In the genomic region with DNA sequence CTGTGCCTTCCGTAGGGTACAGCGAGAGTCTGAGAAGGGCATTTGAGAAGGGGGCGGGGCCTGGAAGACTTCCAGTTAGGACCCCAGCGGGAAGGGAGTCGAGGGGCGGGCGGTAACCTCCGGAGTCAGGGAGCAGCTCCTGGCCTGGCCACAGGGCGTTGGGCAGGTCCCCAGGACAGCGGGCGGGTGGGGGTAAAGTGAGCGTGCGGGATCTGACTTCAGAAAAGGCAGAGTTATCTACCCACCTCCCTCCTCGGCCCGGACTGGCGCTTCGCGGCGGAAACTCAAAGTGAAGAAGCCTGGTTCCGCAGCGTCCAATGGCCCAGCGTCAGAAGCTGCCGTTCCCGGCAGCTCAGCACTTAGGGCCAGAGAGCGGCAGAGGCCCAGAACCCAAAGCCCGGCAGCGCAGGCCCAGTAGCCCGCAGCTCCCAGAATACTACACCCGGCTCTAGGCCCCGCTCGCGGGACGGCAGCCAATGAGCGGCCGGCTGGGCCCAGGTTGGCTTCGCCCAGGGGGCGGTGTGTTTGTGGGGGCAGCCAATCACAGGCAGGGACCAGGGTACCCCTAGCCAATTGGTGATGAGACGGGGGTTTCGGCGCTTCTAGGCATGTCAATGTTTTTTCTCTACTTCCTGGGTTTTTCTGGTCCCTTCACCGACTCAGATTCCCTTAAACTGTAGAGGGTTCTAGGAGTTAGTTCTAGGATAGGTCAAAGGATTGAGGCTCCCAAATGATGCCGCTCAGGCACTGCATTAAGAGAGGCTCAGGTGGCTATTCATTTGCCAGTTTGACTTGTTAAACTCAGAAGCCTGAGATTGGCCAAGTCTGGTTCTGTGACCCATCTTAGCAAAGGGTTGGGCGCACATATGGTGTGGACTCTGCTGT, we compare ENCODE assay signal across 8 cellular contexts. TPM values are rescaled to one million over a fixed set of nuclear protein-coding genes. Genes with fewer than 3 reads are reported as not detected.
DNase-seq lines count a peak whose midpoint lies in the region; ATAC-seq, FAIRE-seq and TF ChIP-seq lines count a peak whose summit lies in the region.

A gene with protein sequence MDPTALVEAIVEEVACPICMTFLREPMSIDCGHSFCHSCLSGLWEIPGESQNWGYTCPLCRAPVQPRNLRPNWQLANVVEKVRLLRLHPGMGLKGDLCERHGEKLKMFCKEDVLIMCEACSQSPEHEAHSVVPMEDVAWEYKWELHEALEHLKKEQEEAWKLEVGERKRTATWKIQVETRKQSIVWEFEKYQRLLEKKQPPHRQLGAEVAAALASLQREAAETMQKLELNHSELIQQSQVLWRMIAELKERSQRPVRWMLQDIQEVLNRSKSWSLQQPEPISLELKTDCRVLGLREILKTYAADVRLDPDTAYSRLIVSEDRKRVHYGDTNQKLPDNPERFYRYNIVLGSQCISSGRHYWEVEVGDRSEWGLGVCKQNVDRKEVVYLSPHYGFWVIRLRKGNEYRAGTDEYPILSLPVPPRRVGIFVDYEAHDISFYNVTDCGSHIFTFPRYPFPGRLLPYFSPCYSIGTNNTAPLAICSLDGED (minus strand): TSS at position 450 of the 885 bp plus-strand sequence. CDS start 2,727 bp downstream, outside the sequence.

- H4K20me1 ChIP-seq in keratinocyte (ENCODE audit: control insufficient read depth, extremely low read depth, insufficient read depth, low read length): no peaks in the 10 kb centered on the region

- H3K9me3 ChIP-seq in keratinocyte (ENCODE audit: control insufficient read depth, low read depth, low read length): no peaks in the 10 kb centered on the region

- H3K4me3 ChIP-seq in keratinocyte (ENCODE audit: control insufficient read depth in 2 of 3, extremely low read depth in 1 of 3, insufficient read depth in 2 of 3, low read depth in 1 of 3, low read length in 3 of 3): peak within 1 kb of the TSS; percentile 72 to 74 (median 73)

- in situ Hi-C loops in ACHN (cut with HindIII; ENCODE audit: low pct_ligation_motif_present, low pct_unique_long_range_greater_than_20kb, low sequenced_read_pairs): no loop called here

- peak within 1 kb of the TSS; percentile 90 for H3K4me3 Mint-ChIP-seq in chondrocyte (ENCODE audit: unreplicated experiment)

- H3K4me2 ChIP-seq in keratinocyte (ENCODE audit: control insufficient read depth, extremely low read depth, insufficient read depth, low read depth, low read length): peak within 1 kb of the TSS; percentile 87

- H3K9me3 Mint-ChIP-seq in chondrocyte (ENCODE audit: low read depth): no peaks in the 10 kb centered on the region

- no peaks in the 10 kb centered on the region for H3K79me2 ChIP-seq in keratinocyte (ENCODE audit: control insufficient read depth, insufficient read depth, low read length)

- dilution Hi-C loops in keratinocyte (cut with MboI; ENCODE audit: extremely low pct_ligation_motif_present, low sequenced_read_pairs): no loop called here

- peak within 1 kb of the TSS; percentile 94 for H2AFZ ChIP-seq in keratinocyte (ENCODE audit: control insufficient read depth, low read length)

- peaks cover 7% of the 10 kb centered on the region for H3K4me1 ChIP-seq in keratinocyte (ENCODE audit: control insufficient read depth, extremely low read depth, insufficient read depth, low read length)

- H3K9ac ChIP-seq in keratinocyte (ENCODE audit: control insufficient read depth, extremely low read depth, insufficient read depth, low read length): peak within 1 kb of the TSS; percentile 82

- H3K36me3 Mint-ChIP-seq in chondrocyte (ENCODE audit: low read depth): peaks cover 3% of the 10 kb centered on the region

- peak within 1 kb of the TSS; percentile 75 for H3K27ac ChIP-seq in keratinocyte (ENCODE audit: control insufficient read depth, insufficient read depth, low read length)

- peak; percentile 94 for DNase-seq in ACHN
- DNase-seq in NCI-H446 (lab: John Stamatoyannopoulos, UW): peak; percentile 89 to 98
- peak; percentile 90 for DNase-seq in activated CD4-positive, alpha-beta T cell treated with anti-CD3 and anti-CD28 coated beads for 1 hour
- peak; percentile 99 for DNase-seq in chondrocyte (ENCODE audit: low spot score)
- no peak for DNase-seq in keratinocyte (ENCODE audit: low read depth, low spot score)
- peak; percentile 88 to 94 for DNase-seq in stimulated activated CD4-positive, alpha-beta T cell treated with anti-CD3 and anti-CD28 coated beads, Interleukin-15, amount 100 ng/mL, for 48 hours (ENCODE audit: low read depth in 2 of 2)

- peaks cover 3% of the 10 kb centered on the region for H3K27me3 Mint-ChIP-seq in chondrocyte (ENCODE audit: low read depth)

- no peaks in the 10 kb centered on the region for H3K27me3 ChIP-seq in keratinocyte (ENCODE audit: control insufficient read depth, extremely low read depth, insufficient read depth, low read length)

- peaks cover 0 to 4% of the 10 kb centered on the region in 2 experiments for H3K36me3 ChIP-seq in keratinocyte (ENCODE audit: control insufficient read depth in 2 of 2, extremely low read depth in 1 of 2, insufficient read depth in 2 of 2, low read length in 2 of 2)

- H3K27ac Mint-ChIP-seq in chondrocyte (ENCODE audit: unreplicated experiment): peak within 1 kb of the TSS; percentile 92

- ATAC-seq in GM18873 (IDR thresholded peaks at IDR 0.05; ENCODE audit: low FRiP score, unreplicated experiment): peak; percentile 98
- ATAC-seq in HG03139 (IDR thresholded peaks at IDR 0.05; ENCODE audit: unreplicated experiment): peak; percentile 99

- TF ChIP-seq CTCF in chondrocyte (IDR thresholded peaks at IDR 0.05) (no peak), keratinocyte (optimal IDR thresholded peaks at IDR 0.05 in 1 of 3, IDR thresholded peaks at IDR 0.05 in 1 of 3, conservative IDR thresholded peaks at IDR 0.05 in 1 of 3; ENCODE audit: extremely low read depth in 1 of 3, insufficient read depth in 2 of 3, low read length in 3 of 3) (no peak)

- peaks cover 18% of the 10 kb centered on the region for H3K4me1 Mint-ChIP-seq in chondrocyte (ENCODE audit: low read depth)

- FAIRE-seq in keratinocyte (lab: Jason Lieb, UNC): peak; percentile 87

- no peaks in the 10 kb centered on the region for H3K9me1 ChIP-seq in keratinocyte (ENCODE audit: control insufficient read depth, extremely low read depth, insufficient read depth, low read length)

RNA-seq across cellular contexts. Expression of the gene that starts here (rescaled TPM):
- 9.7 to 13.5 TPM (median 10.3 TPM) in 3 replicates for total RNA-seq in chondrocyte
- polyA plus RNA-seq in keratinocyte: 4.9 to 7.0 TPM (median 6.5 TPM) in 3 replicates
- polyA plus RNA-seq in keratinocyte (2011; ENCODE audit: low read depth): 1.9 TPM
- polyA plus RNA-seq in keratinocyte (2011; cell fraction: cytosol; rRNA removed): 4.7 and 4.8 TPM in 2 replicates
- 12.4 and 13.0 TPM in 2 replicates for polyA plus RNA-seq in keratinocyte (2011; cell fraction: nucleus; rRNA removed)
- polyA plus RNA-seq in keratinocyte (2012; ENCODE audit: low replicate concordance): 2.9 and 5.6 TPM in 2 replicates
- 1.1 to 6.3 TPM (median 4.5 TPM) in 3 replicates for polyA minus RNA-seq in keratinocyte
- polyA minus RNA-seq in keratinocyte (2011; cell fraction: cytosol; rRNA and poly(A)+ RNA removed): 3.1 TPM
- 3.2 and 4.8 TPM in 2 replicates for polyA minus RNA-seq in keratinocyte (2011; cell fraction: nucleus; rRNA and poly(A)+ RNA removed)
